8 cellular contexts compared by ENCODE assay signal in genomic region chr12:50402270-50403000, GRCh38. TPM values are rescaled to one million over a fixed set of nuclear protein-coding genes. Genes with fewer than 3 reads are reported as not detected.
DNase-seq lines count a peak whose midpoint lies in the region; ATAC-seq, FAIRE-seq and TF ChIP-seq lines count a peak whose summit lies in the region.

No MANE protein-coding gene starts in this region.

- no peak for FAIRE-seq in keratinocyte (lab: Jason Lieb, UNC)

- H3K4me3 Mint-ChIP-seq in activated CD4-positive, alpha-beta T cell treated with anti-CD3 and anti-CD28 coated beads, Interleukin-2, amount 10 ng/mL, durations not matched to agents 24 days and 14 days = peak overlapping the region; percentile 99
- peak overlapping the region; percentile 94 for H3K4me3 Mint-ChIP-seq in activated naive CD8-positive, alpha-beta T cell treated with anti-CD3 and anti-CD28 coated beads for 36 hours

- dilution Hi-C loops in keratinocyte (cut with MboI; ENCODE audit: extremely low pct_ligation_motif_present, low sequenced_read_pairs) = no loop called here

- H3K27me3 ChIP-seq in keratinocyte (ENCODE audit: control insufficient read depth, extremely low read depth, insufficient read depth, low read length) (no peaks in the 10 kb centered on the region), subcutaneous abdominal adipose tissue (ENCODE audit: control insufficient read depth in 5 of 5, insufficient read depth in 4 of 5, low read length in 5 of 5) (no peaks in the 10 kb centered on the region)

- H3K4me3 ChIP-seq in keratinocyte (ENCODE audit: control insufficient read depth in 2 of 3, extremely low read depth in 1 of 3, insufficient read depth in 2 of 3, low read depth in 1 of 3, low read length in 3 of 3) = peak overlapping the region; percentile 93 to 95 (median 93)
- peak overlapping the region; percentile 91 to 97 (median 94) for H3K4me3 ChIP-seq in subcutaneous abdominal adipose tissue (ENCODE audit: low read depth in 1 of 5, low read length in 5 of 5)

- no peak overlapping the region for H2AFZ ChIP-seq in keratinocyte (ENCODE audit: control insufficient read depth, low read length)

- peaks cover 26% of the 10 kb centered on the region for H3K36me3 Mint-ChIP-seq in activated CD4-positive, alpha-beta T cell treated with anti-CD3 and anti-CD28 coated beads, Interleukin-2, amount 10 ng/mL, durations not matched to agents 24 days and 14 days (ENCODE audit: low read depth)
- peaks cover 24% of the 10 kb centered on the region for H3K36me3 Mint-ChIP-seq in activated naive CD8-positive, alpha-beta T cell treated with anti-CD3 and anti-CD28 coated beads for 36 hours

- H3K4me1 ChIP-seq in keratinocyte (ENCODE audit: control insufficient read depth, extremely low read depth, insufficient read depth, low read length) (peaks cover 3% of the 10 kb centered on the region), subcutaneous abdominal adipose tissue (ENCODE audit: control insufficient read depth in 5 of 5, insufficient read depth in 5 of 5, low read length in 5 of 5) (peaks cover 0 to 31% (median 19%) of the 10 kb centered on the region in 5 donors)

- no peaks in the 10 kb centered on the region for H3K27me3 Mint-ChIP-seq in activated CD4-positive, alpha-beta T cell treated with anti-CD3 and anti-CD28 coated beads, Interleukin-2, amount 10 ng/mL, durations not matched to agents 24 days and 14 days
- H3K27me3 Mint-ChIP-seq in activated naive CD8-positive, alpha-beta T cell treated with anti-CD3 and anti-CD28 coated beads for 36 hours = no peaks in the 10 kb centered on the region

- peak overlapping the region; percentile 81 for H3K9ac ChIP-seq in keratinocyte (ENCODE audit: control insufficient read depth, extremely low read depth, insufficient read depth, low read length)
- H3K9ac ChIP-seq in subcutaneous abdominal adipose tissue (ENCODE audit: low read length in 5 of 5) = peak overlapping the region; percentile 81 to 96 (median 94)

- peak overlapping the region; percentile 97 for H3K27ac Mint-ChIP-seq in activated CD4-positive, alpha-beta T cell treated with anti-CD3 and anti-CD28 coated beads, Interleukin-2, amount 10 ng/mL, durations not matched to agents 24 days and 14 days
- peak overlapping the region; percentile 93 for H3K27ac Mint-ChIP-seq in activated naive CD8-positive, alpha-beta T cell treated with anti-CD3 and anti-CD28 coated beads for 36 hours

- peak overlapping the region; percentile 90 for H3K4me2 ChIP-seq in keratinocyte (ENCODE audit: control insufficient read depth, extremely low read depth, insufficient read depth, low read depth, low read length)

- H3K9me3 ChIP-seq in keratinocyte (ENCODE audit: control insufficient read depth, low read depth, low read length) (no peaks in the 10 kb centered on the region), subcutaneous abdominal adipose tissue (ENCODE audit: control insufficient read depth in 5 of 5, low read length in 5 of 5) (no peaks in the 10 kb centered on the region)

- intact Hi-C loops in activated CD4-positive, alpha-beta T cell treated with anti-CD3 and anti-CD28 coated beads, Interleukin-2, amount 10 ng/mL, durations not matched to agents 24 days and 14 days (cut with micrococcal nuclease) = loop anchor here (5.0 to 10.0 kb wide), 3 partner anchors 235 to 645 kb away; partner anchors contain the start of genes CERS5, LETMD1 and SLC11A2

- peak overlapping the region; percentile 90 for H3K27ac ChIP-seq in keratinocyte (ENCODE audit: control insufficient read depth, insufficient read depth, low read length)
- H3K27ac ChIP-seq in subcutaneous abdominal adipose tissue (ENCODE audit: low read depth, low read length) = peak overlapping the region; percentile 98

- H3K4me1 Mint-ChIP-seq in activated CD4-positive, alpha-beta T cell treated with anti-CD3 and anti-CD28 coated beads, Interleukin-2, amount 10 ng/mL, durations not matched to agents 24 days and 14 days = peaks cover 12% of the 10 kb centered on the region
- H3K4me1 Mint-ChIP-seq in activated naive CD8-positive, alpha-beta T cell treated with anti-CD3 and anti-CD28 coated beads for 36 hours = peaks cover 18% of the 10 kb centered on the region

- H3K79me2 ChIP-seq in keratinocyte (ENCODE audit: control insufficient read depth, insufficient read depth, low read length) = peaks cover 67% of the 10 kb centered on the region

- no peak for ATAC-seq in GM18502 (IDR thresholded peaks at IDR 0.05; ENCODE audit: poor library complexity, unreplicated experiment)

- H4K20me1 ChIP-seq in keratinocyte (ENCODE audit: control insufficient read depth, extremely low read depth, insufficient read depth, low read length) = peaks cover 3% of the 10 kb centered on the region

- H3K9me1 ChIP-seq in keratinocyte (ENCODE audit: control insufficient read depth, extremely low read depth, insufficient read depth, low read length) = no peaks in the 10 kb centered on the region

- no peaks in the 10 kb centered on the region for H3K9me3 Mint-ChIP-seq in activated CD4-positive, alpha-beta T cell treated with anti-CD3 and anti-CD28 coated beads, Interleukin-2, amount 10 ng/mL, durations not matched to agents 24 days and 14 days
- H3K9me3 Mint-ChIP-seq in activated naive CD8-positive, alpha-beta T cell treated with anti-CD3 and anti-CD28 coated beads for 36 hours = peaks cover 3% of the 10 kb centered on the region

- no peaks in the 10 kb centered on the region for H3K36me3 ChIP-seq in keratinocyte (ENCODE audit: control insufficient read depth in 2 of 2, extremely low read depth in 1 of 2, insufficient read depth in 2 of 2, low read length in 2 of 2)
- H3K36me3 ChIP-seq in subcutaneous abdominal adipose tissue (ENCODE audit: control insufficient read depth in 5 of 5, insufficient read depth in 5 of 5, low read length in 5 of 5) = no peaks in the 10 kb centered on the region

- no peak for DNase-seq in activated CD4-positive, alpha-beta T cell treated with anti-CD3 and anti-CD28 coated beads, Interleukin-2, amount 10 ng/mL, durations not matched to agents 24 days and 14 days
- DNase-seq in activated CD4-positive, alpha-beta T cell treated with anti-CD3 and anti-CD28 coated beads, Interleukin-2, amount 50 U/mL, for 4 hours = no peak
- DNase-seq in activated naive CD8-positive, alpha-beta T cell treated with anti-CD3 and anti-CD28 coated beads for 36 hours = no peak
- DNase-seq in keratinocyte (ENCODE audit: low read depth, low spot score) (no peak), NCI-H187 treated with DMSO at 0.1 percent for 48 hours (lab: John Stamatoyannopoulos, UW) (no peak), NCI-H82 (lab: John Stamatoyannopoulos, UW) (no peak)

- TF ChIP-seq CTCF in keratinocyte (optimal IDR thresholded peaks at IDR 0.05 in 1 of 3, IDR thresholded peaks at IDR 0.05 in 1 of 3, conservative IDR thresholded peaks at IDR 0.05 in 1 of 3; ENCODE audit: extremely low read depth in 1 of 3, insufficient read depth in 2 of 3, low read length in 3 of 3) = no peak

RNA-seq across cellular contexts. Expression of gene LARP4, which starts 1.8 kb away (rescaled TPM):
- total RNA-seq in activated CD4-positive, alpha-beta T cell treated with anti-CD3 and anti-CD28 coated beads, Interleukin-2, amount 10 ng/mL, durations not matched to agents 24 days and 14 days = 117 and 130 TPM in 2 replicates
- total RNA-seq in activated naive CD8-positive, alpha-beta T cell treated with anti-CD3 and anti-CD28 coated beads for 36 hours = 100 to 1,000 TPM; 108 to 110 TPM
- 20.5 to 33.2 TPM (median 29.7 TPM) in 3 replicates for polyA plus RNA-seq in keratinocyte
- polyA plus RNA-seq in keratinocyte (2011; ENCODE audit: low read depth) = 29.4 TPM
- 12.5 and 30.0 TPM in 2 replicates for polyA plus RNA-seq in keratinocyte (2011; cell fraction: cytosol; rRNA removed)
- 35.2 and 42.6 TPM in 2 replicates for polyA plus RNA-seq in keratinocyte (2011; cell fraction: nucleus; rRNA removed)
- polyA plus RNA-seq in keratinocyte (2012; ENCODE audit: low replicate concordance) = 16.6 and 26.3 TPM in 2 replicates
- 10.2 to 53.4 TPM (median 30.8 TPM) in 3 replicates for polyA minus RNA-seq in keratinocyte
- polyA minus RNA-seq in keratinocyte (2011; cell fraction: cytosol; rRNA and poly(A)+ RNA removed) = 29.9 TPM
- polyA minus RNA-seq in keratinocyte (2011; cell fraction: nucleus; rRNA and poly(A)+ RNA removed) = 34.4 and 74.0 TPM in 2 replicates

RNA-seq across cellular contexts. Expression of gene FAM186A, which starts 6.0 kb away (rescaled TPM):
- total RNA-seq in activated CD4-positive, alpha-beta T cell treated with anti-CD3 and anti-CD28 coated beads, Interleukin-2, amount 10 ng/mL, durations not matched to agents 24 days and 14 days = not detected in 2 replicates
- not detected for total RNA-seq in activated naive CD8-positive, alpha-beta T cell treated with anti-CD3 and anti-CD28 coated beads for 36 hours
- polyA plus RNA-seq in keratinocyte = not detected in 3 replicates
- not detected for polyA plus RNA-seq in keratinocyte (2011; ENCODE audit: low read depth)
- not detected in 2 replicates for polyA plus RNA-seq in keratinocyte (2011; cell fraction: cytosol; rRNA removed)
- not detected in 2 replicates for polyA plus RNA-seq in keratinocyte (2011; cell fraction: nucleus; rRNA removed)
- 0.03 and 0.05 TPM in 2 replicates for polyA plus RNA-seq in keratinocyte (2012; ENCODE audit: low replicate concordance)
- polyA minus RNA-seq in keratinocyte = not detected in 3 replicates
- polyA minus RNA-seq in keratinocyte (2011; cell fraction: cytosol; rRNA and poly(A)+ RNA removed) = not detected
- not detected in 2 replicates for polyA minus RNA-seq in keratinocyte (2011; cell fraction: nucleus; rRNA and poly(A)+ RNA removed)
